21 cellular contexts compared by ENCODE assay signal in genomic region chr2:231704017-231704416, GRCh38. TPM values are rescaled to one million over a fixed set of nuclear protein-coding genes. Genes with fewer than 3 reads are reported as not detected.
DNase-seq lines count a peak whose midpoint lies in the region; ATAC-seq and TF ChIP-seq lines count a peak whose summit lies in the region.
"Had no signal": no experiment of that assay in that cellular context is flagged by ENCODE, and none has a peak within 500 bp of the region (broad histone marks: within the 10 kb centered on the region; RNA-seq: fewer than 3 reads in every experiment).

No MANE protein-coding gene starts in this region.

- ATAC-seq in GM21423 (IDR thresholded peaks at IDR 0.05; ENCODE audit: unreplicated experiment), result no peak
- ATAC-seq: left lobe of liver had no signal

- no peak overlapping the region for H2AFZ ChIP-seq in neuronal stem cell (ENCODE audit: low read length)

- H3K9ac ChIP-seq in neuronal stem cell (ENCODE audit: low read depth, low read length, poor library complexity), result no peak overlapping the region

- H2BK12ac ChIP-seq in neuronal stem cell (ENCODE audit: low read length), result no peak overlapping the region

- peaks cover 0 to 2% (median 0%) of the 10 kb centered on the region in 3 experiments for H3K27me3 ChIP-seq in neuronal stem cell (ENCODE audit: control insufficient read depth in 3 of 3, insufficient read depth in 3 of 3, low read depth in 1 of 3, low read length in 3 of 3)
- H3K27me3 ChIP-seq: cardiac muscle cell, spleen, stomach had no signal

- H4K8ac ChIP-seq in neuronal stem cell (ENCODE audit: low read depth, low read length), result no peak overlapping the region

- no peak overlapping the region for H3K4me3 ChIP-seq in HEK293 (ENCODE audit: low read depth, low read length)
- no peak overlapping the region for H3K4me3 ChIP-seq in neuronal stem cell (ENCODE audit: low read length in 2 of 2)
- H3K4me3 ChIP-seq: cardiac muscle cell, spleen, stomach had no signal

- TF ChIP-seq CTCF in HEK293 (tag by site-specific recombination; IDR thresholded peaks at IDR 0.05), result no peak
- no peak for TF ChIP-seq CTCF in endothelial cell (IDR thresholded peaks at IDR 0.05; ENCODE audit: unreplicated experiment)
- TF ChIP-seq CTCF in Calu3 (IDR thresholded peaks at IDR 0.05; ENCODE audit: unreplicated experiment), result no peak

- peaks cover 4% of the 10 kb centered on the region for H3K79me1 ChIP-seq in neuronal stem cell (ENCODE audit: low read depth, low read length)

- H3K23ac ChIP-seq in neuronal stem cell (ENCODE audit: low read depth, low read length, poor library complexity), result no peak overlapping the region

- H3K36me3 ChIP-seq in HEK293 (ENCODE audit: control insufficient read depth in 2 of 2, insufficient read depth in 1 of 2, low read length in 2 of 2) (peaks cover 0 to 1% of the 10 kb centered on the region in 2 experiments; a peak in 1 of 3 replicates), neuronal stem cell (replicated peaks in 1 of 2; ENCODE audit: control insufficient read depth in 2 of 2, insufficient read depth in 2 of 2, low read length in 2 of 2) (no peaks in the 10 kb centered on the region)
- H3K36me3 ChIP-seq: cardiac muscle cell, stomach had no signal

- peaks cover 16% of the 10 kb centered on the region for H3K36me3 Mint-ChIP-seq in activated CD4-positive, alpha-beta memory T cell treated with anti-CD3 and anti-CD28 coated beads for 36 hours
- H3K36me3 Mint-ChIP-seq in activated CD4-positive, alpha-beta memory T cell treated with anti-CD3 and anti-CD28 coated beads, Interleukin-2, amount 10 ng/mL, durations not matched to agents 7 days and 5 days (ENCODE audit: low read depth), result peaks cover 19% of the 10 kb centered on the region
- H3K36me3 Mint-ChIP-seq in endothelial cell (ENCODE audit: low read depth, unreplicated experiment) (no peaks in the 10 kb centered on the region), Calu3 (ENCODE audit: insufficient read depth, unreplicated experiment) (peaks cover 41% of the 10 kb centered on the region)

- H3K9me3 Mint-ChIP-seq in activated CD4-positive, alpha-beta memory T cell treated with anti-CD3 and anti-CD28 coated beads for 36 hours, result no peaks in the 10 kb centered on the region
- H3K9me3 Mint-ChIP-seq in activated CD4-positive, alpha-beta memory T cell treated with anti-CD3 and anti-CD28 coated beads, Interleukin-2, amount 10 ng/mL, durations not matched to agents 7 days and 5 days, result no peaks in the 10 kb centered on the region
- H3K9me3 Mint-ChIP-seq in endothelial cell (ENCODE audit: unreplicated experiment) (no peaks in the 10 kb centered on the region), Calu3 (ENCODE audit: low read depth, unreplicated experiment) (no peaks in the 10 kb centered on the region)
- H3K9me3 Mint-ChIP-seq: dendritic cell treated with granulocyte-macrophage colony-stimulating factor and Interleukin-4, amounts not matched to agents 40 ng/mL and 50 ng/mL, for 4 days; HFFc6 had no signal

- H3K4me1 Mint-ChIP-seq in activated CD4-positive, alpha-beta memory T cell treated with anti-CD3 and anti-CD28 coated beads for 36 hours (ENCODE audit: low read depth), result peaks cover 14% of the 10 kb centered on the region
- H3K4me1 Mint-ChIP-seq in activated CD4-positive, alpha-beta memory T cell treated with anti-CD3 and anti-CD28 coated beads, Interleukin-2, amount 10 ng/mL, durations not matched to agents 7 days and 5 days, result peaks cover 14% of the 10 kb centered on the region
- H3K4me1 Mint-ChIP-seq in endothelial cell (ENCODE audit: unreplicated experiment) (peaks cover 19% of the 10 kb centered on the region), Calu3 (ENCODE audit: low read depth, unreplicated experiment) (no peaks in the 10 kb centered on the region)

- H3K14ac ChIP-seq in neuronal stem cell (ENCODE audit: low read length), result no peak overlapping the region

- H3K27ac ChIP-seq in HEK293 (ENCODE audit: extremely low read depth, low read depth, low read length) (no peak overlapping the region), neuronal stem cell (replicated peaks; ENCODE audit: low read length) (no peak overlapping the region)
- H3K27ac ChIP-seq: cardiac muscle cell, spleen, stomach had no signal

- no peak overlapping the region for H3K27ac Mint-ChIP-seq in activated CD4-positive, alpha-beta memory T cell treated with anti-CD3 and anti-CD28 coated beads for 36 hours
- no peak overlapping the region for H3K27ac Mint-ChIP-seq in activated CD4-positive, alpha-beta memory T cell treated with anti-CD3 and anti-CD28 coated beads, Interleukin-2, amount 10 ng/mL, durations not matched to agents 7 days and 5 days
- H3K27ac Mint-ChIP-seq in endothelial cell (ENCODE audit: unreplicated experiment) (no peak overlapping the region), Calu3 (ENCODE audit: unreplicated experiment) (no peak overlapping the region)
- H3K27ac Mint-ChIP-seq: dendritic cell treated with granulocyte-macrophage colony-stimulating factor and Interleukin-4, amounts not matched to agents 40 ng/mL and 50 ng/mL, for 4 days; HFFc6 had no signal

- no peak overlapping the region for H3K4me2 ChIP-seq in neuronal stem cell (ENCODE audit: insufficient read depth, low read length, poor library complexity, severe bottlenecking)

- no peak for DNase-seq in activated CD4-positive, alpha-beta memory T cell treated with anti-CD3 and anti-CD28 coated beads for 36 hours
- DNase-seq in activated CD4-positive, alpha-beta memory T cell treated with anti-CD3 and anti-CD28 coated beads, Interleukin-2, amount 10 ng/mL, durations not matched to agents 7 days and 5 days, result no peak
- DNase-seq in endothelial cell (ENCODE audit: low spot score) (no peak), neuronal stem cell (ENCODE audit: low spot score) (no peak), Calu3 (no peak), T1000 (lab: John Stamatoyannopoulos, UW) (no peak)
- DNase-seq: activated CD4-positive, alpha-beta T cell treated with anti-CD3 and anti-CD28 coated beads, Interleukin-2, amount 50 U/mL, for 1 hour; HFFc6; NCI-H1105 treated with DMSO at 0.1 percent for 48 hours; NCI-H2107; NCI-H510A treated with DMSO at 0.1 percent for 48 hours; occipital lobe; retina; spleen; stimulated activated CD4-positive, alpha-beta T cell treated with anti-CD3 and anti-CD28 coated beads, Interleukin-4, amount 100 ng/mL, for 4 hours; stomach had no signal

- intact Hi-C loops in activated CD4-positive, alpha-beta memory T cell treated with anti-CD3 and anti-CD28 coated beads for 36 hours (cut with micrococcal nuclease), result no loop called here
- intact Hi-C loops in Calu3 (cut with micrococcal nuclease; ENCODE audit: unreplicated experiment), result no loop called here

- no peak overlapping the region for H2BK5ac ChIP-seq in neuronal stem cell (ENCODE audit: low read length)

- WGBS in neuronal stem cell (ENCODE audit: extremely low coverage in 2 of 2, insufficient read length in 2 of 2, insufficient replicate concordance in 1 of 2), 2 donors, result no CpG with 5 or more reads among the region's 3 CpGs

- H3K4me3 Mint-ChIP-seq in activated CD4-positive, alpha-beta memory T cell treated with anti-CD3 and anti-CD28 coated beads for 36 hours, result peak overlapping the region; percentile 34
- H3K4me3 Mint-ChIP-seq in activated CD4-positive, alpha-beta memory T cell treated with anti-CD3 and anti-CD28 coated beads, Interleukin-2, amount 10 ng/mL, durations not matched to agents 7 days and 5 days, result no peak overlapping the region
- H3K4me3 Mint-ChIP-seq in endothelial cell (ENCODE audit: unreplicated experiment) (peak overlapping the region; percentile 52), Calu3 (ENCODE audit: low read depth, unreplicated experiment) (no peak overlapping the region)
- H3K4me3 Mint-ChIP-seq: dendritic cell treated with granulocyte-macrophage colony-stimulating factor and Interleukin-4, amounts not matched to agents 40 ng/mL and 50 ng/mL, for 4 days; HFFc6 had no signal

- no peak overlapping the region for H2BK15ac ChIP-seq in neuronal stem cell (ENCODE audit: low read length)

- H2BK120ac ChIP-seq in neuronal stem cell (ENCODE audit: low read depth, low read length), result no peak overlapping the region

- no peak overlapping the region for H3K18ac ChIP-seq in neuronal stem cell (ENCODE audit: low read length)

- H2AK5ac ChIP-seq in neuronal stem cell (ENCODE audit: low read depth, low read length), result peak overlapping the region; percentile 89

- H3K27me3 Mint-ChIP-seq in activated CD4-positive, alpha-beta memory T cell treated with anti-CD3 and anti-CD28 coated beads for 36 hours, result peaks cover 3% of the 10 kb centered on the region
- no peaks in the 10 kb centered on the region for H3K27me3 Mint-ChIP-seq in activated CD4-positive, alpha-beta memory T cell treated with anti-CD3 and anti-CD28 coated beads, Interleukin-2, amount 10 ng/mL, durations not matched to agents 7 days and 5 days
- H3K27me3 Mint-ChIP-seq in endothelial cell (ENCODE audit: unreplicated experiment), result peaks cover 21% of the 10 kb centered on the region
- no peaks in the 10 kb centered on the region for H3K27me3 Mint-ChIP-seq in Calu3 (ENCODE audit: unreplicated experiment)
- H3K27me3 Mint-ChIP-seq: dendritic cell treated with granulocyte-macrophage colony-stimulating factor and Interleukin-4, amounts not matched to agents 40 ng/mL and 50 ng/mL, for 4 days had no signal

- no peak overlapping the region for H3K4ac ChIP-seq in neuronal stem cell (ENCODE audit: low read length)

- H3K4me1 ChIP-seq in HEK293 (ENCODE audit: control insufficient read depth, insufficient read depth, low read length) (no peaks in the 10 kb centered on the region; the same call in 1 of the 2 replicates), neuronal stem cell (ENCODE audit: control insufficient read depth in 2 of 2, insufficient read depth in 1 of 2, low read depth in 1 of 2, low read length in 2 of 2) (peaks cover 7% of the 10 kb centered on the region in 2 donors)

- H3K9me3 ChIP-seq in HEK293 (ENCODE audit: control insufficient read depth, insufficient read depth, low read depth, low read length), result no peaks in the 10 kb centered on the region
- H3K9me3 ChIP-seq in neuronal stem cell (replicated peaks in 1 of 2; ENCODE audit: control insufficient read depth in 2 of 2, insufficient read depth in 1 of 2, low read depth in 1 of 2, low read length in 2 of 2), result peaks cover 2 to 11% of the 10 kb centered on the region in 2 donors
- H3K9me3 ChIP-seq: spleen, stomach had no signal

- BruUV-seq in Calu3 (replicated peaks; lab: Mats Ljungman, UMichigan), result no TSS peak

- no peak overlapping the region for H4K91ac ChIP-seq in neuronal stem cell (ENCODE audit: low read depth, low read length, poor library complexity)

- CTCF ChIA-PET in activated CD4-positive, alpha-beta memory T cell treated with anti-CD3 and anti-CD28 coated beads for 36 hours (lab: Charles Lee), result interaction anchor here (0.7 to 8.9 kb wide), 7 partner anchors 11 to 96 kb away, joined by 3 to 106 read pairs (median 4); no protein-coding TSS in a partner anchor
- CTCF ChIA-PET in activated CD4-positive, alpha-beta memory T cell treated with anti-CD3 and anti-CD28 coated beads, Interleukin-2, amount 10 ng/mL, durations not matched to agents 7 days and 5 days (lab: Charles Lee), result interaction anchor here (1.2 to 12.1 kb wide), 5 partner anchors 9 to 221 kb away, joined by 3 to 125 read pairs (median 10); no protein-coding TSS in a partner anchor
- CTCF ChIA-PET in HEK293 (lab: Yijun Ruan, JAX) (interaction anchor here (0.6 to 4.5 kb wide), 6 partner anchors 10 to 146 kb away, joined by 3 to 31 read pairs (median 6); no protein-coding TSS in a partner anchor), Calu3 (lab: Charles Lee) (interaction anchor here (1.7 kb wide), 1 partner anchor 17 kb away, joined by 3 read pairs; no protein-coding TSS in a partner anchor)

- POLR2A ChIA-PET in activated CD4-positive, alpha-beta memory T cell treated with anti-CD3 and anti-CD28 coated beads for 36 hours (lab: Charles Lee), result interaction anchor here (0.6 to 1.7 kb wide), 2 partner anchors 9 to 90 kb away, joined by 3 to 4 read pairs; no protein-coding TSS in a partner anchor
- POLR2A ChIA-PET in activated CD4-positive, alpha-beta memory T cell treated with anti-CD3 and anti-CD28 coated beads, Interleukin-2, amount 10 ng/mL, durations not matched to agents 7 days and 5 days (lab: Charles Lee), result interaction anchor here (1.2 to 2.1 kb wide), 2 partner anchors 9 to 11 kb away, joined by 6 to 8 read pairs; no protein-coding TSS in a partner anchor
- POLR2A ChIA-PET in HEK293 (lab: Yijun Ruan, JAX), result no interaction called here

RNA-seq across cellular contexts. Expression of gene PTMA, which starts 4.3 kb away (rescaled TPM):
- total RNA-seq in activated CD4-positive, alpha-beta memory T cell treated with anti-CD3 and anti-CD28 coated beads for 36 hours, result 1,000 to 10,000 TPM; 1,763 to 1,778 TPM
- total RNA-seq in activated CD4-positive, alpha-beta memory T cell treated with anti-CD3 and anti-CD28 coated beads, Interleukin-2, amount 10 ng/mL, durations not matched to agents 7 days and 5 days, result 1,000 to 10,000 TPM; 1,300 to 1,326 TPM
- total RNA-seq in endothelial cell (ENCODE audit: unreplicated experiment), result 592 TPM
- polyA plus RNA-seq in neuronal stem cell (2013, experiment 1 of 2), result 3,606 TPM
- 3,678 TPM for polyA plus RNA-seq in neuronal stem cell (2013, experiment 2 of 2)
- total RNA-seq in Calu3 (2022), result 1,239 and 1,354 TPM in 2 replicates

Comparison
In these comparisons a context has a peak if more than half of its experiments do, and no peak if none do; other contexts are left out.
1. H3K4me3 Mint-ChIP-seq: peak in activated CD4-positive, alpha-beta memory T cell treated with anti-CD3 and anti-CD28 coated beads for 36 hours (single experiment) and endothelial cell (single experiment); none in activated CD4-positive, alpha-beta memory T cell treated with anti-CD3 and anti-CD28 coated beads, Interleukin-2, amount 10 ng/mL, durations not matched to agents 7 days and 5 days (single experiment) and Calu3 (single experiment).